In genomic region chr13:61546413-61546812, GRCh38 we compare ENCODE assay signal across 1 cellular context.
TF ChIP-seq lines count a peak whose summit lies in the region.

No MANE protein-coding gene starts in this region.

TF ChIP-seq in SK-N-SH, 30 proteins besides CTCF, POLR2A, EP300 and RAD21 (continued from another document):
- TF ChIP-seq REST (IDR thresholded peaks at IDR 0.05; ENCODE audit: low read depth, low read length) = no peak
- TF ChIP-seq GABPA (IDR thresholded peaks at IDR 0.05; ENCODE audit: low read depth) = no peak
- no peak for TF ChIP-seq MEF2A (IDR thresholded peaks at IDR 0.05; ENCODE audit: borderline replicate concordance, low read depth)
- TF ChIP-seq USF2 (IDR thresholded peaks at IDR 0.05; ENCODE audit: borderline replicate concordance, low read depth, low read length) = no peak
- no peak for TF ChIP-seq JUND (IDR thresholded peaks at IDR 0.05)
- no peak for TF ChIP-seq YY1 (IDR thresholded peaks at IDR 0.05; ENCODE audit: low read depth)
- peak; percentile 82 for TF ChIP-seq FOXJ3 (CRISPR knock-in tag; IDR thresholded peaks at IDR 0.05)
- TF ChIP-seq EZH2phosphoT487 (IDR thresholded peaks at IDR 0.05; ENCODE audit: borderline replicate concordance, low read depth) = no peak
- 0 out of 2 replicates have a peak, but pooled peaks have one; percentile 26 for TF ChIP-seq POLR2AphosphoS5 (IDR thresholded peaks at IDR 0.05; ENCODE audit: low read depth, low read length)
- TF ChIP-seq MAX (IDR thresholded peaks at IDR 0.05; ENCODE audit: low read depth) = no peak
- no peak for TF ChIP-seq USF1 (IDR thresholded peaks at IDR 0.05; ENCODE audit: borderline replicate concordance, low read depth)
- TF ChIP-seq RXRA (IDR thresholded peaks at IDR 0.05; ENCODE audit: borderline replicate concordance, low read depth) = no peak
- no peak for TF ChIP-seq RFX5 (IDR thresholded peaks at IDR 0.05; ENCODE audit: low read length)
- no peak for TF ChIP-seq TAF1 (IDR thresholded peaks at IDR 0.05; ENCODE audit: borderline replicate concordance, low read depth, low read length)
- TF ChIP-seq SMC3 (IDR thresholded peaks at IDR 0.05; ENCODE audit: low read depth, low read length) = no peak
- no peak for TF ChIP-seq TEAD4 (IDR thresholded peaks at IDR 0.05; ENCODE audit: borderline replicate concordance, insufficient read depth)
- no peak for TF ChIP-seq FOXM1 (IDR thresholded peaks at IDR 0.05; ENCODE audit: low read depth)
- no peak for TF ChIP-seq NRF1 (IDR thresholded peaks at IDR 0.05; ENCODE audit: low read depth, low read length)
